Comparison of ENCODE assay signal across 28 cellular contexts in the genomic region with DNA sequence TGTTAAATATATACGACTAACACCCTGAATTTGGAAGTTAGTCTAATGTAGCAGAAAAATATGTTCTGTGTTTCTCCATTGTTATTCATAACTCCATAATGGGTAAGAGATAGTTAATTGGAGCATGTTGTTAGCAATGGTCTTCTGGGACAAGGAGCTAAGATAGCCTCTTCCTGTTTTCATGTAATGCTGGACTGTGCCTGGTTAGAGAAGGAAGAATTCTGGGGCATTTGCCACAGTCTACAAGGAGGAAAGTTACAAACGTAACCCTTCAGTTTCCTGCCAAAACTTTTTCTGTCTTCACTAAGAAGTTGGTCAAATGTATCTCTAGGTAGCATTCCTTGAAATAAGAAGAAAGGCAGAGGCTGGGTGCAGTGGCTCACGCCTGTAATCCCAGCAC.
"Had no signal": no experiment of that assay in that cellular context is flagged by ENCODE, and none has a peak within 500 bp of the region (broad histone marks: within the 10 kb centered on the region; RNA-seq: fewer than 3 reads in every experiment).

No MANE protein-coding gene starts in this region.

- H3K27me3 Mint-ChIP-seq: activated CD4-positive, alpha-beta T cell treated with anti-CD3 and anti-CD28 coated beads for 36 hours; activated naive CD4-positive, alpha-beta T cell treated with anti-CD3 and anti-CD28 coated beads, Interleukin-2, amount 10 ng/mL, durations not matched to agents 7 days and 5 days; activated naive CD8-positive, alpha-beta T cell treated with anti-CD3 and anti-CD28 coated beads, Interleukin-2, amount 50 U/mL, for 24 hours; central memory CD8-positive, alpha-beta T cell; naive B cell had no signal

- H3K4me3 Mint-ChIP-seq: activated CD4-positive, alpha-beta T cell treated with anti-CD3 and anti-CD28 coated beads for 36 hours; activated naive CD4-positive, alpha-beta T cell treated with anti-CD3 and anti-CD28 coated beads, Interleukin-2, amount 10 ng/mL, durations not matched to agents 7 days and 5 days; activated naive CD8-positive, alpha-beta T cell treated with anti-CD3 and anti-CD28 coated beads, Interleukin-2, amount 50 U/mL, for 24 hours; central memory CD8-positive, alpha-beta T cell; mesothelial cell of epicardium; naive B cell; T-helper 2 cell treated with Interferon-gamma antibody and Interleukin-4, amounts not matched to agents 5 μg/mL and 100 μg/mL, for 36 hours had no signal

- H3K4me3 ChIP-seq: breast epithelium, esophagus squamous epithelium, gastrocnemius medialis, hepatocyte, ovary, prostate gland, spleen, tibial nerve had no signal

- H2AFZ ChIP-seq: hepatocyte had no signal

- H3K4me2 ChIP-seq: hepatocyte had no signal

- ATAC-seq: activated CD4-positive, alpha-beta T cell treated with anti-CD3 and anti-CD28 coated beads for 36 hours; activated naive CD8-positive, alpha-beta T cell treated with anti-CD3 and anti-CD28 coated beads, Interleukin-2, amount 50 U/mL, for 24 hours; gastrocnemius medialis; SK-N-SH treated with all-trans-retinoic acid at 6 μM for 48 hours had no signal

- FAIRE-seq: colon had no signal

- H3K9me3 ChIP-seq: breast epithelium, esophagus squamous epithelium, gastrocnemius medialis, ovary, prostate gland, spleen, tibial nerve had no signal

- H3K36me3 Mint-ChIP-seq: naive B cell had no signal

- H3K27ac Mint-ChIP-seq: activated CD4-positive, alpha-beta T cell treated with anti-CD3 and anti-CD28 coated beads for 36 hours; activated naive CD4-positive, alpha-beta T cell treated with anti-CD3 and anti-CD28 coated beads, Interleukin-2, amount 10 ng/mL, durations not matched to agents 7 days and 5 days; activated naive CD8-positive, alpha-beta T cell treated with anti-CD3 and anti-CD28 coated beads, Interleukin-2, amount 50 U/mL, for 24 hours; mesothelial cell of epicardium; T-helper 2 cell treated with Interferon-gamma antibody and Interleukin-4, amounts not matched to agents 5 μg/mL and 100 μg/mL, for 36 hours had no signal

- H3K27ac ChIP-seq: breast epithelium, epithelial cell of prostate, esophagus squamous epithelium, gastrocnemius medialis, hepatocyte, ovary, prostate gland, spleen, tibial nerve had no signal

- H3K36me3 ChIP-seq: breast epithelium, ovary, prostate gland had no signal

- DNase-seq: activated CD4-positive, alpha-beta T cell treated with anti-CD3 and anti-CD28 coated beads for 36 hours; activated CD4-positive, alpha-beta T cell treated with anti-CD3 and anti-CD28 coated beads, Interleukin-2, amount 50 U/mL, for 48 hours; activated CD4-positive, CD25-positive, alpha-beta regulatory T cell; activated effector memory CD4-positive, alpha-beta T cell treated with Interleukin-2 at 50 U/mL for 16 hours; activated naive CD4-positive, alpha-beta T cell treated with anti-CD3 and anti-CD28 coated beads, Interleukin-2, amount 10 ng/mL, durations not matched to agents 7 days and 5 days; activated naive CD8-positive, alpha-beta T cell treated with anti-CD3 and anti-CD28 coated beads, Interleukin-2, amount 50 U/mL, for 24 hours; amygdala; dermis blood vessel endothelial cell; effector CD4-positive, alpha-beta T cell; esophagus squamous epithelium; gastrocnemius medialis; glutamatergic neuron; islet precursor cell; left cardiac atrium; naive B cell; ovary; spleen; stimulated activated naive CD4-positive, alpha-beta T cell treated with Interleukin-2 at 50 U/mL for 16 hours had no signal

- H3K27me3 ChIP-seq: esophagus squamous epithelium, gastrocnemius medialis, hepatocyte, ovary, spleen had no signal

- H3K9me3 Mint-ChIP-seq: activated naive CD4-positive, alpha-beta T cell treated with anti-CD3 and anti-CD28 coated beads, Interleukin-2, amount 10 ng/mL, durations not matched to agents 7 days and 5 days; activated naive CD8-positive, alpha-beta T cell treated with anti-CD3 and anti-CD28 coated beads, Interleukin-2, amount 50 U/mL, for 24 hours; central memory CD8-positive, alpha-beta T cell; mesothelial cell of epicardium; naive B cell; T-helper 2 cell treated with Interferon-gamma antibody and Interleukin-4, amounts not matched to agents 5 μg/mL and 100 μg/mL, for 36 hours had no signal

- H3K4me1 ChIP-seq: breast epithelium, prostate gland had no signal
